9 cellular contexts compared by ENCODE assay signal in genomic region chrX:13014111-13015094, GRCh38. TPM values are rescaled to one million over a fixed set of nuclear protein-coding genes. Genes with fewer than 3 reads are reported as not detected.
DNase-seq lines count a peak whose midpoint lies in the region; ATAC-seq and TF ChIP-seq lines count a peak whose summit lies in the region.
"Had no signal": no experiment of that assay in that cellular context is flagged by ENCODE, and none has a peak within 500 bp of the region (broad histone marks: within the 10 kb centered on the region; RNA-seq: fewer than 3 reads in every experiment).

No MANE protein-coding gene starts in this region.

- H3K36me3 ChIP-seq in CD4-positive, alpha-beta memory T cell (ENCODE audit: insufficient read depth, low read length), result no peaks in the 10 kb centered on the region
- H3K36me3 ChIP-seq in endodermal cell (ENCODE audit: control insufficient read depth, insufficient read depth, low read length), result no peaks in the 10 kb centered on the region

- no peaks in the 10 kb centered on the region for H3K27me3 Mint-ChIP-seq in CD4-positive, alpha-beta memory T cell
- H3K27me3 Mint-ChIP-seq in endodermal cell (ENCODE audit: insufficient read depth), result no peaks in the 10 kb centered on the region

- intact Hi-C loops in CD4-positive, alpha-beta memory T cell (cut with micrococcal nuclease), result loop anchor here (5.0 kb wide), 2 partner anchors 37 to 38 kb away; partner anchors contain the start of gene TMSB4X
- intact Hi-C loops in posterior vena cava (cut with DNase I), result no loop called here

- H3K4me3 ChIP-seq in CD4-positive, alpha-beta memory T cell (ENCODE audit: low read length in 2 of 2), result no peak overlapping the region
- H3K4me3 ChIP-seq in HL-60 (replicated peaks; ENCODE audit: insufficient read depth, low read length) (no peak overlapping the region), endodermal cell (ENCODE audit: low read length) (no peak overlapping the region), coronary artery (no peak overlapping the region)

- H3K27ac ChIP-seq in CD4-positive, alpha-beta memory T cell (ENCODE audit: low read depth, low read length), result peak overlapping the region; percentile 61
- H3K27ac ChIP-seq in HL-60 (replicated peaks), result peak overlapping the region; percentile 85
- H3K27ac ChIP-seq in endodermal cell (ENCODE audit: low read depth, low read length), result no peak overlapping the region
- peak overlapping the region in 1 of 2 donors; percentile 9 for H3K27ac ChIP-seq in coronary artery

- 29% methylated on average over 7 of the region's 7 CpGs; no CpG with 5 or more reads in 1 of the 2 experiments for WGBS in endodermal cell (ENCODE audit: insufficient coverage in 1 of 2, insufficient read length in 1 of 2), 2 experiments

- H3K4me1 ChIP-seq in CD4-positive, alpha-beta memory T cell (ENCODE audit: insufficient read depth, low read length), result peaks cover 47% of the 10 kb centered on the region
- H3K4me1 ChIP-seq in endodermal cell (ENCODE audit: control insufficient read depth, insufficient read depth, low read length), result no peaks in the 10 kb centered on the region

- CTCF ChIA-PET in CD4-positive, alpha-beta memory T cell (lab: Charles Lee; ENCODE audit: partially characterized antibody), result interaction anchor here (0.8 to 2.9 kb wide), 12 partner anchors 10 to 78 kb away, joined by 3 to 14 read pairs (median 4); no protein-coding TSS in a partner anchor

- ATAC-seq in GM21367 (IDR thresholded peaks at IDR 0.05; ENCODE audit: unreplicated experiment), result peak; percentile 16

- H3K9me3 ChIP-seq in CD4-positive, alpha-beta memory T cell (ENCODE audit: control insufficient read depth in 1 of 2, low read length in 2 of 2), result no peaks in the 10 kb centered on the region
- H3K9me3 ChIP-seq in endodermal cell (ENCODE audit: control insufficient read depth, low read length), result no peaks in the 10 kb centered on the region

- no peaks in the 10 kb centered on the region for H3K36me3 Mint-ChIP-seq in CD4-positive, alpha-beta memory T cell
- no peaks in the 10 kb centered on the region for H3K36me3 Mint-ChIP-seq in endodermal cell (ENCODE audit: low read depth)

- no peaks in the 10 kb centered on the region for H3K9me3 Mint-ChIP-seq in CD4-positive, alpha-beta memory T cell
- H3K9me3 Mint-ChIP-seq in endodermal cell, result peaks cover 54% of the 10 kb centered on the region

- peak overlapping the region; percentile 56 to 93 (median 80) for H3K27ac Mint-ChIP-seq in CD4-positive, alpha-beta memory T cell
- peak overlapping the region; percentile 46 for H3K27ac Mint-ChIP-seq in endodermal cell

- H3K4me1 Mint-ChIP-seq in CD4-positive, alpha-beta memory T cell, result peaks cover 38 to 64% (median 48%) of the 10 kb centered on the region in 4 donors
- peaks cover 26% of the 10 kb centered on the region for H3K4me1 Mint-ChIP-seq in endodermal cell

- peak overlapping the region in 6 of 8 donors; percentile 6 to 52 (median 35) for H3K4me3 Mint-ChIP-seq in CD4-positive, alpha-beta memory T cell
- H3K4me3 Mint-ChIP-seq in endodermal cell, result no peak overlapping the region

- no peak overlapping the region for H3K9ac ChIP-seq in endodermal cell (ENCODE audit: extremely low read depth, low read length, poor library complexity, severe bottlenecking)

- in situ Hi-C loops in KBM-7 (cut with MboI; ENCODE audit: low pct_unique_long_range_greater_than_20kb, low sequenced_read_pairs), result no loop called here

- TF ChIP-seq CTCF in HL-60 (IDR thresholded peaks at IDR 0.05; ENCODE audit: insufficient read depth, low read length) (no peak), endodermal cell (conservative IDR thresholded peaks at IDR 0.05) (no peak), coronary artery (IDR thresholded peaks at IDR 0.05) (no peak)

- DNase-seq in CD4-positive, alpha-beta memory T cell, result no peak
- DNase-seq in HL-60 (ENCODE audit: low read depth in 1 of 2, low spot score in 1 of 2) (no peak), endodermal cell (peak; percentile 61), SIG-M5 treated with dmso at 0.1 percent for 504 hours (lab: John Stamatoyannopoulos, UW; ENCODE audit: unreplicated experiment) (no peak), KBM-7 (no peak), posterior vena cava (ENCODE audit: low spot score) (no peak), coronary artery (ENCODE audit: low spot score) (no peak)
- DNase-seq: NK-92 treated with Interleukin-12 subunit alpha and Interleukin-12 subunit beta, amount 100 ng/mL, for 24 hours had no signal

- no peaks in the 10 kb centered on the region for H3K27me3 ChIP-seq in CD4-positive, alpha-beta memory T cell (ENCODE audit: insufficient read depth, low read length)
- H3K27me3 ChIP-seq in HL-60 (ENCODE audit: insufficient read depth, poor library complexity, severe bottlenecking) (no peaks in the 10 kb centered on the region), endodermal cell (ENCODE audit: control insufficient read depth, insufficient read depth, low read length, poor library complexity, severe bottlenecking) (no peaks in the 10 kb centered on the region)

- POLR2A ChIA-PET in CD4-positive, alpha-beta memory T cell (lab: Charles Lee; ENCODE audit: partially characterized antibody), result interaction anchor here (0.6 to 12.4 kb wide), 22 partner anchors 9 to 77 kb away, joined by 3 to 383 read pairs (median 7); partner anchors contain the start of genes FAM9C and TMSB4X

RNA-seq across cellular contexts. Expression of gene FAM9C, which starts 30.0 kb away (rescaled TPM):
- not detected for total RNA-seq in CD4-positive, alpha-beta memory T cell
- polyA plus RNA-seq in CD4-positive, alpha-beta memory T cell, result under 1 TPM in 1 of 2 donors, not detected in 1; 0.34 TPM
- not detected for total RNA-seq in endodermal cell
- polyA plus RNA-seq in endodermal cell (2013, experiment 1 of 2), result not detected
- not detected for polyA plus RNA-seq in endodermal cell (2013, experiment 2 of 2)
- under 1 TPM in 1 of 2 donors, not detected in 1; 0.19 TPM for total RNA-seq in posterior vena cava

RNA-seq across cellular contexts. Expression of gene TMSB4X, which starts 39.5 kb away (rescaled TPM):
- 1,000 to 10,000 TPM; 4,851 to 5,116 TPM for total RNA-seq in CD4-positive, alpha-beta memory T cell
- over 10,000 TPM; 27,942 to 36,115 TPM for polyA plus RNA-seq in CD4-positive, alpha-beta memory T cell
- 1,000 to 10,000 TPM; 1,539 to 2,456 TPM for total RNA-seq in endodermal cell
- 2,887 TPM for polyA plus RNA-seq in endodermal cell (2013, experiment 1 of 2)
- 3,134 TPM for polyA plus RNA-seq in endodermal cell (2013, experiment 2 of 2)
- total RNA-seq in posterior vena cava, result 1,000 to 10,000 TPM; 3,954 to 4,090 TPM
